ENCODE assay signal across 14 cellular contexts in the genomic region with DNA sequence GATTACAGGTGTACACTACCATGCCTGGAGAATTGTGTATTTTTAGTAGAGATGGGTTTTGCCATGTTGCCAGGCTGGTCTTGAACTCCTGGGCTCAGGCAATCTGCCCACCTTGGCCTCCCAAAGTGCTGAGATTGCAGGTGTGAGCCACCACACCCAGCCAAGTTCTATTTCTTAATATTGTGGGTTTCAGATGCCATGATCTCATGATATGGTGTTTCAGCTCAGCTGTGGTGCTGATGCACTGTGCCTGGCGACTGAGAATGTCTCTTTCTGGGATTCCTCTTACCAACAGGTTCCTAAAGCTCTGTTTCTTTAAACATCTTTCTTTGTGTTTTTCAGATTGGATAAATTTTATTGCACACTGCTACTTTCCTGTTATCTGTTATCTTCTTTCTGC. TPM values are rescaled to one million over a fixed set of nuclear protein-coding genes. Genes with fewer than 3 reads are reported as not detected.
DNase-seq lines count a peak whose midpoint lies in the region; ATAC-seq and TF ChIP-seq lines count a peak whose summit lies in the region.
"Had no signal": no experiment of that assay in that cellular context is flagged by ENCODE, and none has a peak within 500 bp of the region (broad histone marks: within the 10 kb centered on the region; RNA-seq: fewer than 3 reads in every experiment).

No MANE protein-coding gene starts in this region.

- no peak overlapping the region for H3K9ac ChIP-seq in MM.1S (ENCODE audit: low read length)

- peak overlapping the region; percentile 46; the same call in 1 of the 2 replicates for H3K27ac ChIP-seq in MM.1S (ENCODE audit: low read length)
- H3K27ac ChIP-seq in CD8-positive, alpha-beta memory T cell (ENCODE audit: low read depth, low read length), result no peak overlapping the region
- H3K27ac ChIP-seq: SK-N-MC had no signal

- POLR2A ChIA-PET in CD8-positive, alpha-beta memory T cell (lab: Charles Lee), result no interaction called here

- H3K36me3 ChIP-seq in MM.1S (replicated peaks; ENCODE audit: insufficient read depth, low read length), result no peaks in the 10 kb centered on the region
- H3K36me3 ChIP-seq in CD8-positive, alpha-beta memory T cell (ENCODE audit: insufficient read depth, low read length), result no peaks in the 10 kb centered on the region

- peaks cover 64% of the 10 kb centered on the region for H3K4me1 Mint-ChIP-seq in activated T-cell treated with anti-CD3 and anti-CD28 coated beads, Interleukin-2, amount 50 U/mL, for 72 hours (ENCODE audit: low read depth)
- H3K4me1 Mint-ChIP-seq in memory B cell, result peaks cover 46% of the 10 kb centered on the region
- peaks cover 64 to 81% (median 79%) of the 10 kb centered on the region in 3 donors for H3K4me1 Mint-ChIP-seq in CD8-positive, alpha-beta memory T cell

- H3K27me3 ChIP-seq in MM.1S (replicated peaks; ENCODE audit: insufficient read depth, low read length), result no peaks in the 10 kb centered on the region
- H3K27me3 ChIP-seq in CD8-positive, alpha-beta memory T cell (ENCODE audit: insufficient read depth, low read length, poor library complexity, severe bottlenecking), result no peaks in the 10 kb centered on the region

- peaks cover 7 to 32% of the 10 kb centered on the region in 2 donors for H3K36me3 Mint-ChIP-seq in activated T-cell treated with anti-CD3 and anti-CD28 coated beads, Interleukin-2, amount 50 U/mL, for 72 hours (ENCODE audit: insufficient read depth in 2 of 2)
- peaks cover 13% of the 10 kb centered on the region for H3K36me3 Mint-ChIP-seq in memory B cell
- peaks cover 5 to 7% (median 6%) of the 10 kb centered on the region in 3 donors for H3K36me3 Mint-ChIP-seq in CD8-positive, alpha-beta memory T cell

- peaks cover 4 to 5% of the 10 kb centered on the region in 2 donors for H3K9me3 Mint-ChIP-seq in activated T-cell treated with anti-CD3 and anti-CD28 coated beads, Interleukin-2, amount 50 U/mL, for 72 hours
- no peaks in the 10 kb centered on the region for H3K9me3 Mint-ChIP-seq in memory B cell
- no peaks in the 10 kb centered on the region for H3K9me3 Mint-ChIP-seq in CD8-positive, alpha-beta memory T cell
- H3K9me3 Mint-ChIP-seq: CD14-positive monocyte had no signal

- peak overlapping the region; percentile 38 for H3K27ac Mint-ChIP-seq in activated T-cell treated with anti-CD3 and anti-CD28 coated beads, Interleukin-2, amount 50 U/mL, for 72 hours
- H3K27ac Mint-ChIP-seq in memory B cell, result peak overlapping the region; percentile 59
- peak overlapping the region in 3 of 8 donors; percentile 17 to 54 (median 47) for H3K27ac Mint-ChIP-seq in CD8-positive, alpha-beta memory T cell

- H3K27me3 Mint-ChIP-seq in activated T-cell treated with anti-CD3 and anti-CD28 coated beads, Interleukin-2, amount 50 U/mL, for 72 hours (ENCODE audit: low read depth), result no peaks in the 10 kb centered on the region
- H3K27me3 Mint-ChIP-seq in memory B cell, result no peaks in the 10 kb centered on the region
- peaks cover 0 to 1% of the 10 kb centered on the region in 2 donors for H3K27me3 Mint-ChIP-seq in CD8-positive, alpha-beta memory T cell

- ATAC-seq in activated T-cell treated with anti-CD3 and anti-CD28 coated beads, Interleukin-2, amount 50 U/mL, for 72 hours (replicated peaks in 1 of 2), result no peak
- ATAC-seq in memory B cell (ENCODE audit: low read depth) (no peak), HG03159 (IDR thresholded peaks at IDR 0.05; ENCODE audit: unreplicated experiment) (no peak), GM19397 (IDR thresholded peaks at IDR 0.05; ENCODE audit: unreplicated experiment) (no peak)
- ATAC-seq: HCT116, Panc1 had no signal

- no peaks in the 10 kb centered on the region for H3K9me3 ChIP-seq in MM.1S (replicated peaks; ENCODE audit: insufficient read depth, low read length)
- H3K9me3 ChIP-seq in CD8-positive, alpha-beta memory T cell (ENCODE audit: low read length), result no peaks in the 10 kb centered on the region

- DNase-seq in activated T-cell treated with anti-CD3 and anti-CD28 coated beads, Interleukin-2, amount 50 U/mL, for 72 hours, result no peak
- DNase-seq in activated T-cell treated with anti-CD3 and anti-CD28 coated beads for 4 hours (no peak), MM.1S (peak; percentile 57), memory B cell (ENCODE audit: low spot score in 2 of 2) (no peak)
- DNase-seq in CD8-positive, alpha-beta memory T cell, result no peak
- DNase-seq: NCI-H1092 treated with DMSO at 0.1 percent for 48 hours, NCI-H524, Right ventricle myocardium superior had no signal

- no peak overlapping the region for H2AFZ ChIP-seq in MM.1S (ENCODE audit: low read length)

- CTCF ChIA-PET in CD8-positive, alpha-beta memory T cell (lab: Charles Lee), result interaction anchor here (1.4 kb wide), 1 partner anchor 11 kb away, joined by 3 read pairs; no protein-coding TSS in a partner anchor

- TF ChIP-seq CTCF in MM.1S (IDR thresholded peaks at IDR 0.05; ENCODE audit: low read length), result no peak

- H4K20me1 ChIP-seq in MM.1S (ENCODE audit: insufficient read depth, low read length), result peaks cover 15% of the 10 kb centered on the region; the same call in 1 of the 2 replicates

- peaks cover 12% of the 10 kb centered on the region for H3F3A ChIP-seq in MM.1S (ENCODE audit: insufficient read depth, low read length)

- H3K4me1 ChIP-seq in MM.1S (ENCODE audit: low read length), result peaks cover 15% of the 10 kb centered on the region
- peaks cover 46% of the 10 kb centered on the region for H3K4me1 ChIP-seq in CD8-positive, alpha-beta memory T cell (ENCODE audit: insufficient read depth, low read length)

- H3K79me2 ChIP-seq in MM.1S (ENCODE audit: low read length), result peaks cover 100% of the 10 kb centered on the region

- H3K4me3 Mint-ChIP-seq in activated T-cell treated with anti-CD3 and anti-CD28 coated beads, Interleukin-2, amount 50 U/mL, for 72 hours, result no peak overlapping the region
- no peak overlapping the region for H3K4me3 Mint-ChIP-seq in memory B cell
- H3K4me3 Mint-ChIP-seq in CD8-positive, alpha-beta memory T cell, result peak overlapping the region in 1 of 7 donors; percentile 25
- H3K4me3 Mint-ChIP-seq: CD14-positive monocyte had no signal

- H3K9me2 ChIP-seq in MM.1S (replicated peaks; ENCODE audit: insufficient read depth, low read length), result no peaks in the 10 kb centered on the region

- H3K4me3 ChIP-seq in MM.1S (ENCODE audit: low read length), result no peak overlapping the region
- no peak overlapping the region for H3K4me3 ChIP-seq in CD8-positive, alpha-beta memory T cell (ENCODE audit: low read length)
- H3K4me3 ChIP-seq: SK-N-MC had no signal

- peak overlapping the region; percentile 22 for H3K4me2 ChIP-seq in MM.1S (ENCODE audit: low read depth, low read length)

RNA-seq across cellular contexts. Expression of gene NDUFC1, which starts 17.3 kb away (rescaled TPM):
- total RNA-seq in activated T-cell treated with anti-CD3 and anti-CD28 coated beads, Interleukin-2, amount 50 U/mL, for 72 hours, result 10 to 100 TPM; 28.5 to 30.4 TPM
- total RNA-seq in CD8-positive, alpha-beta memory T cell, result 10 to 100 TPM; 49.6 to 50.2 TPM
- polyA plus RNA-seq in CD8-positive, alpha-beta memory T cell, result 146 TPM

RNA-seq across cellular contexts. Expression of gene NAA15, which starts 18.3 kb away (rescaled TPM):
- total RNA-seq in activated T-cell treated with anti-CD3 and anti-CD28 coated beads, Interleukin-2, amount 50 U/mL, for 72 hours, result 10 to 100 TPM; 56.0 to 71.9 TPM
- total RNA-seq in CD8-positive, alpha-beta memory T cell, result 100 to 1,000 TPM; 116 to 122 TPM
- polyA plus RNA-seq in CD8-positive, alpha-beta memory T cell, result 47.0 TPM

RNA-seq across cellular contexts. Expression of gene MGARP, which starts 39.5 kb away (rescaled TPM):
- total RNA-seq in activated T-cell treated with anti-CD3 and anti-CD28 coated beads, Interleukin-2, amount 50 U/mL, for 72 hours, result not detected
- total RNA-seq in CD8-positive, alpha-beta memory T cell, result not detected
- polyA plus RNA-seq in CD8-positive, alpha-beta memory T cell, result 0.84 TPM
